In the genomic region with DNA sequence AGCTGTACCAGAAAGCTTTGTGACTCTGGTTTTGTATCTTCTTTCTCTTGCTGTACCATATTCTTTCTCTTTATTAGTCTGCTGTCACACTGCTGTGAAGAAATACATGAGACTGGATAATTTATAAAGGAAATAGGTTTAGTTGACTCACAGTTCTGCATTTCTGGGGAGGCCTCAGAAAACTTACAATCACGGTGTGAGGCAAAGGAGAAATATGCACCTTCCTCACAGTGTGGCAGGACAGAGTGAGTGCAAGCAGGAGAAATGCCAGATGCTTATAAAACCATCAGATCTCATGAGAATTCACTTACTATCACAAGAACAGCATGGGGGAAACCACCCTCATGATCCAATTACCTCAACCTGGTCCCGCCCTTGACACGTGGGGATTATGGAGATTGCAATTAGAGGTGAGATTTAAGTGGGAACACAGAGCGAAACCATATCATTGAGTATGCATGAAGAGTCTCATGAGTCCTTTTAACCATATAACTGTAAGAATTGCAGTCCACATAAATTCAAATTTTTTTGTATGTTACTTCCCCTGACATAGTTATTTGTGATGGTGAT, we compare ENCODE assay signal across 1 cellular context.
TF ChIP-seq lines count a peak whose summit lies in the region.

No MANE protein-coding gene starts in this region.

TF ChIP-seq in IMR-90, 13 proteins besides CTCF, POLR2A, EP300 and RAD21:
- TF ChIP-seq, protein P1, sequence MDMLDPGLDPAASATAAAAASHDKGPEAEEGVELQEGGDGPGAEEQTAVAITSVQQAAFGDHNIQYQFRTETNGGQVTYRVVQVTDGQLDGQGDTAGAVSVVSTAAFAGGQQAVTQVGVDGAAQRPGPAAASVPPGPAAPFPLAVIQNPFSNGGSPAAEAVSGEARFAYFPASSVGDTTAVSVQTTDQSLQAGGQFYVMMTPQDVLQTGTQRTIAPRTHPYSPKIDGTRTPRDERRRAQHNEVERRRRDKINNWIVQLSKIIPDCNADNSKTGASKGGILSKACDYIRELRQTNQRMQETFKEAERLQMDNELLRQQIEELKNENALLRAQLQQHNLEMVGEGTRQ (IDR thresholded peaks at IDR 0.05; ENCODE audit: low read depth, low read length) = no peak
- no peak for TF ChIP-seq NFE2L2 (IDR thresholded peaks at IDR 0.05; ENCODE audit: low read depth, low read length)
- TF ChIP-seq, protein P2, sequence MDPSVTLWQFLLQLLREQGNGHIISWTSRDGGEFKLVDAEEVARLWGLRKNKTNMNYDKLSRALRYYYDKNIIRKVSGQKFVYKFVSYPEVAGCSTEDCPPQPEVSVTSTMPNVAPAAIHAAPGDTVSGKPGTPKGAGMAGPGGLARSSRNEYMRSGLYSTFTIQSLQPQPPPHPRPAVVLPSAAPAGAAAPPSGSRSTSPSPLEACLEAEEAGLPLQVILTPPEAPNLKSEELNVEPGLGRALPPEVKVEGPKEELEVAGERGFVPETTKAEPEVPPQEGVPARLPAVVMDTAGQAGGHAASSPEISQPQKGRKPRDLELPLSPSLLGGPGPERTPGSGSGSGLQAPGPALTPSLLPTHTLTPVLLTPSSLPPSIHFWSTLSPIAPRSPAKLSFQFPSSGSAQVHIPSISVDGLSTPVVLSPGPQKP (IDR thresholded peaks at IDR 0.05; ENCODE audit: borderline replicate concordance, low read depth, low read length) = no peak
- TF ChIP-seq SMC3 (IDR thresholded peaks at IDR 0.05; ENCODE audit: low read depth, low read length) = no peak
- TF ChIP-seq RCOR1 (IDR thresholded peaks at IDR 0.05; ENCODE audit: insufficient replicate concordance, low read length) = no peak
- TF ChIP-seq MXI1 (IDR thresholded peaks at IDR 0.05; ENCODE audit: borderline replicate concordance, low read depth, low read length) = no peak
